13 cellular contexts compared by ENCODE assay signal in genomic region chr15:81813215-81813614, GRCh38.
A peak's percentile ranks its signal among the peaks of the same experiment; 100 is the strongest.
DNase-seq lines count a peak whose midpoint lies in the region; ATAC-seq, FAIRE-seq and TF ChIP-seq lines count a peak whose summit lies in the region.
"Had no signal": no experiment of that assay in that cellular context is flagged by ENCODE, and none has a peak within 500 bp of the region (broad histone marks: within the 10 kb centered on the region; RNA-seq: fewer than 3 reads in every experiment).

No MANE protein-coding gene starts in this region.

- no peak overlapping the region for H2AFZ ChIP-seq in GM12878 (ENCODE audit: control insufficient read depth, low read depth, low read length)

- TF ChIP-seq RAD21 in GM12878 (IDR thresholded peaks at IDR 0.05; ENCODE audit: insufficient read depth, low read depth, low read length), result no peak

- H3K9ac ChIP-seq in GM12878 (ENCODE audit: control insufficient read depth, insufficient read depth, low read length), result no peak overlapping the region

- peak; percentile 12 for DNase-seq in NCI-H1105 treated with DMSO at 0.1 percent for 48 hours (lab: John Stamatoyannopoulos, UW)
- DNase-seq in NCI-H1105 (lab: John Stamatoyannopoulos, UW), result no peak
- DNase-seq in NCI-H2029 treated with DMSO at 0.1 percent for 48 hours (lab: John Stamatoyannopoulos, UW), result peak; percentile 38
- DNase-seq in GM12878 (ENCODE audit: low read depth, low spot score), result no peak
- DNase-seq in pancreas, result no peak
- DNase-seq in immature natural killer cell, result no peak
- DNase-seq: activated T-cell treated with anti-CD3 and anti-CD28 coated beads for 4 hours, hypothalamus, ovary had no signal

- no TSS peak for BruUV-seq in GM12878 (replicated peaks; lab: Mats Ljungman, UMichigan)

- intact Hi-C loops in GM12878 (cut with micrococcal nuclease; ENCODE audit: unreplicated experiment), result no loop called here
- intact Hi-C loops in pancreas (cut with DNase I), result no loop called here

- no peak overlapping the region for H3K27ac Mint-ChIP-seq in immature natural killer cell

- H3K4me3 ChIP-seq in GM12878 (no peak overlapping the region), pancreas (no peak overlapping the region)
- H3K4me3 ChIP-seq: ovary, SK-N-MC had no signal

- H3K4me1 Mint-ChIP-seq in immature natural killer cell, result no peaks in the 10 kb centered on the region

- no peaks in the 10 kb centered on the region for H3K36me3 ChIP-seq in GM12878 (ENCODE audit: control insufficient read depth in 2 of 2, insufficient read depth in 2 of 2, low read length in 1 of 2)
- no peaks in the 10 kb centered on the region for H3K36me3 ChIP-seq in pancreas
- H3K36me3 ChIP-seq: ovary had no signal

- H4K20me1 ChIP-seq in GM12878 (ENCODE audit: control insufficient read depth, insufficient read depth), result no peaks in the 10 kb centered on the region

- H3K4me3 Mint-ChIP-seq in immature natural killer cell, result no peak overlapping the region

- RAD21 ChIA-PET in GM12878 (lab: Charles Lee; ENCODE audit: unreplicated experiment), result no interaction called here

- TF ChIP-seq EP300 in GM12878 (IDR thresholded peaks at IDR 0.05; ENCODE audit: borderline replicate concordance in 1 of 2, control insufficient read depth in 1 of 2, low read depth in 2 of 2, low read length in 2 of 2), result no peak

- no peaks in the 10 kb centered on the region for H3K4me1 ChIP-seq in GM12878 (ENCODE audit: control insufficient read depth, insufficient read depth, low read length)
- no peaks in the 10 kb centered on the region for H3K4me1 ChIP-seq in pancreas

- peak in 2 of 3 experiments; percentile 13 to 17; a peak in 2 of 6 replicates for TF ChIP-seq CTCF in GM12878 (IDR thresholded peaks at IDR 0.05 in 2 of 3, conservative IDR thresholded peaks at IDR 0.05 in 1 of 3; ENCODE audit: control insufficient read depth in 2 of 3, extremely low read depth in 1 of 3, insufficient read depth in 1 of 3, low read depth in 3 of 3, low read length in 3 of 3)
- TF ChIP-seq CTCF in pancreas (IDR thresholded peaks at IDR 0.05), result no peak

- SMC1A ChIA-PET in GM12878 (lab: Charles Lee; ENCODE audit: uncharacterized antibody, unreplicated experiment), result no interaction called here

- in situ Hi-C loops in GM12878 (cut with MboI), result no loop called here

- H3K27ac ChIP-seq in GM12878 (ENCODE audit: control insufficient read depth, insufficient read depth), result no peak overlapping the region
- no peak overlapping the region for H3K27ac ChIP-seq in pancreas
- H3K27ac ChIP-seq: ovary, SK-N-MC had no signal

- CTCF ChIA-PET in GM12878 (lab: Yijun Ruan, JAX), result no interaction called here

- no peak overlapping the region for H3K4me2 ChIP-seq in GM12878 (ENCODE audit: control insufficient read depth, insufficient read depth)

- POLR2A ChIA-PET in GM12878 (lab: Charles Lee), result no interaction called here

- ATAC-seq in GM12878, result no peak
- peak in 3 of 4 donors; percentile 29 to 47 (median 44) for ATAC-seq in pancreas
- no peak for ATAC-seq in HG02981 (IDR thresholded peaks at IDR 0.05; ENCODE audit: unreplicated experiment)
- no peak for ATAC-seq in HG02759 (IDR thresholded peaks at IDR 0.05; ENCODE audit: unreplicated experiment)

- H3K9me3 ChIP-seq in GM12878 (replicated peaks; ENCODE audit: control insufficient read depth, insufficient read depth, low read length) (no peaks in the 10 kb centered on the region), pancreas (no peaks in the 10 kb centered on the region)
- H3K9me3 ChIP-seq: ovary had no signal

- WGBS in GM12878 (ENCODE audit: insufficient coverage, insufficient replicate concordance, low lambda C conversion rate, missing lambda C conversion rate), result 47% methylated on average over 3 of the region's 3 CpGs
- 47 to 59% methylated on average over 3 of the region's 3 CpGs for WGBS in pancreas, 2 donors

- no peak for TF ChIP-seq POLR2A in GM12878 (IDR thresholded peaks at IDR 0.05; ENCODE audit: low read depth, low read length)

- peaks cover 0 to 2% (median 0%) of the 10 kb centered on the region in 6 donors for H3K9me3 Mint-ChIP-seq in immature natural killer cell

- H3K27me3 ChIP-seq in GM12878 (replicated peaks in 1 of 2; ENCODE audit: control insufficient read depth in 2 of 2, insufficient read depth in 2 of 2, low read length in 1 of 2), result peaks cover 0 to 2% of the 10 kb centered on the region in 2 experiments; a peak in 1 of 4 replicates
- H3K27me3 ChIP-seq in pancreas, result no peaks in the 10 kb centered on the region
- H3K27me3 ChIP-seq: ovary had no signal

- no peaks in the 10 kb centered on the region for H3K79me2 ChIP-seq in GM12878 (ENCODE audit: control insufficient read depth, insufficient read depth, low read length)

- FAIRE-seq in GM12878 (lab: Jason Lieb, UNC) (no peak), pancreas (lab: Jason Lieb, UNC) (no peak)
- FAIRE-seq: A204.1 had no signal

- H3K27me3 Mint-ChIP-seq in immature natural killer cell (ENCODE audit: low read depth in 3 of 3), result peaks cover 2 to 6% (median 4%) of the 10 kb centered on the region in 3 donors

- no peaks in the 10 kb centered on the region for H3K36me3 Mint-ChIP-seq in immature natural killer cell

TF ChIP-seq in GM12878, 131 proteins besides CTCF, POLR2A, EP300 and RAD21:
- TF ChIP-seq ZBTB11 (CRISPR knock-in tag; IDR thresholded peaks at IDR 0.05) (no peak), IKZF1 (conservative IDR thresholded peaks at IDR 0.05) (no peak), NFYA (IDR thresholded peaks at IDR 0.05; ENCODE audit: borderline replicate concordance, low read depth, low read length) (no peak), CEBPZ (IDR thresholded peaks at IDR 0.05; ENCODE audit: low read depth, low read length) (no peak)

Comparison
In these comparisons a context has a peak if more than half of its experiments do, and no peak if none do; other contexts are left out.
1. DNase-seq: peak in NCI-H1105 treated with DMSO at 0.1 percent for 48 hours (single experiment) and NCI-H2029 treated with DMSO at 0.1 percent for 48 hours (single experiment); none in NCI-H1105 (single experiment), GM12878 (single experiment), pancreas (0 of 6) and immature natural killer cell (0 of 3).
2. ATAC-seq: peak in pancreas (3 of 4); none in GM12878 (single experiment), HG02981 (single experiment) and HG02759 (single experiment).
3. CTCF ChIP-seq: peak in GM12878 (2 of 3); none in pancreas (0 of 4).